In genomic region chr19:58558066-58558622, GRCh38 we compare ENCODE assay signal across 8 cellular contexts. TPM values are rescaled to one million over a fixed set of nuclear protein-coding genes. Genes with fewer than 3 reads are reported as not detected.
DNase-seq lines count a peak whose midpoint lies in the region; ATAC-seq and TF ChIP-seq lines count a peak whose summit lies in the region.

TSS of gene UBE2M (minus strand) at chr19:58558611. CDS start at chr19:58558381, 230 bp downstream.

- peak within 1 kb of the TSS; percentile 93 to 99 for H3K9ac ChIP-seq in colonic mucosa (ENCODE audit: low read depth in 2 of 2, low read length in 2 of 2)

- intact Hi-C loops in colonic mucosa (cut with DNase I): no loop called here

- DNase-seq in activated gamma-delta T cell treated with Interleukin-2 at 50 U/mL for 16 hours (peak; percentile 58), activated gamma-delta T cell (lab: John Stamatoyannopoulos, UW) (no peak), T-helper 1 cell (peak; percentile 46 to 63 (median 56)), colonic mucosa (peak; percentile 59), lung (ENCODE audit: low spot score) (peak; percentile 66), GM10248 (ENCODE audit: extremely low spot score) (no peak), DMS79 treated with DMSO at 0.1 percent for 48 hours (lab: John Stamatoyannopoulos, UW) (no peak)

- POLR2A ChIA-PET in GM10248 (lab: Yijun Ruan, JAX): interaction anchor here (1.2 to 1.7 kb wide), 2 partner anchors 14 to 69 kb away, joined by 4 to 6 read pairs; no protein-coding TSS in a partner anchor

- H3K36me3 ChIP-seq in colonic mucosa (peaks cover 7% of the 10 kb centered on the region), lung (ENCODE audit: control insufficient read depth in 2 of 2, insufficient read depth in 2 of 2, low read length in 2 of 2) (peaks cover 0 to 11% of the 10 kb centered on the region in 2 donors)

- H3K4me1 ChIP-seq in colonic mucosa (peaks cover 38% of the 10 kb centered on the region), lung (ENCODE audit: control insufficient read depth in 2 of 2, insufficient read depth in 2 of 2, low read length in 2 of 2) (peaks cover 9 to 32% of the 10 kb centered on the region in 2 donors)

- ATAC-seq in lung (ENCODE audit: insufficient read depth, low FRiP score): no peak

- TF ChIP-seq CTCF in colonic mucosa (IDR thresholded peaks at IDR 0.05) (no peak), lung (IDR thresholded peaks at IDR 0.05; ENCODE audit: control extremely low read depth, extremely low read depth) (no peak), GM10248 (IDR thresholded peaks at IDR 0.05; ENCODE audit: control extremely low read depth, extremely low read depth, low read depth, missing control alignments) (no peak)

- H3K4me3 ChIP-seq in colonic mucosa: peak within 1 kb of the TSS; percentile 64
- H3K4me3 ChIP-seq in lung: peak within 1 kb of the TSS; percentile 85

- CTCF ChIA-PET in GM10248 (lab: Yijun Ruan, JAX): interaction anchor here (4.7 kb wide), 1 partner anchor 38 kb away, joined by 25 read pairs; the partner anchor contains the start of gene ZBTB45

- H3K9me3 ChIP-seq in colonic mucosa (no peaks in the 10 kb centered on the region), lung (ENCODE audit: control insufficient read depth in 2 of 2, insufficient read depth in 1 of 2, low read length in 1 of 2) (no peaks in the 10 kb centered on the region)

- 1% methylated on average over 16 to 62 of the region's 62 CpGs for WGBS in lung, 2 donors

- no peaks in the 10 kb centered on the region for H3K27me3 ChIP-seq in colonic mucosa
- H3K27me3 ChIP-seq in lung (ENCODE audit: control insufficient read depth, insufficient read depth): no peaks in the 10 kb centered on the region

- H3K27ac ChIP-seq in colonic mucosa (peak within 1 kb of the TSS; percentile 100), lung (ENCODE audit: low read depth in 1 of 2, low read length in 1 of 2) (peak within 1 kb of the TSS; percentile 98 to 99), temporal lobe (ENCODE audit: low read depth, low read length) (peak within 1 kb of the TSS; percentile 99)

RNA-seq across cellular contexts. Expression of gene UBE2M, which starts in this region (rescaled TPM):
- total RNA-seq in colonic mucosa: 10 to 100 TPM; 63.0 to 79.4 TPM
- 10 to 100 TPM; 25.9 to 55.6 TPM for total RNA-seq in lung
- 10 to 100 TPM; 55.7 to 60.7 TPM for polyA plus RNA-seq in lung
- total RNA-seq in temporal lobe: 37.1 TPM

Comparison
In these comparisons a context has a peak if more than half of its experiments do, and no peak if none do; other contexts are left out.
1. DNase-seq: peak in activated gamma-delta T cell treated with Interleukin-2 at 50 U/mL for 16 hours (single experiment), T-helper 1 cell (5 of 5), colonic mucosa (single experiment) and lung (single experiment); none in activated gamma-delta T cell (single experiment), GM10248 (single experiment) and DMS79 treated with DMSO at 0.1 percent for 48 hours (single experiment).
2. Peak in every context shown above with its lines, with median percentiles within 50 percentile points of each other: H3K27ac ChIP-seq.